In genomic region chr5:102307232-102307631, GRCh38 we compare ENCODE assay signal across 30 cellular contexts. TPM values are rescaled to one million over a fixed set of nuclear protein-coding genes. Genes with fewer than 3 reads are reported as not detected.
A peak's percentile ranks its signal among the peaks of the same experiment; 100 is the strongest.
DNase-seq lines count a peak whose midpoint lies in the region; ATAC-seq and TF ChIP-seq lines count a peak whose summit lies in the region.
"Had no signal": no experiment of that assay in that cellular context is flagged by ENCODE, and none has a peak within 500 bp of the region (broad histone marks: within the 10 kb centered on the region; RNA-seq: fewer than 3 reads in every experiment).

No MANE protein-coding gene starts in this region.

- BruUV-seq in MCF 10A (replicated peaks; lab: Mats Ljungman, UMichigan), result no TSS peak

- no peak overlapping the region for H3K27ac Mint-ChIP-seq in MCF 10A (ENCODE audit: low read depth, unreplicated experiment)
- H3K27ac Mint-ChIP-seq: activated CD4-positive, alpha-beta T cell treated with anti-CD3 and anti-CD28 coated beads for 36 hours; activated T-cell treated with anti-CD3 and anti-CD28 coated beads, Interleukin-2, amount 50 U/mL, for 24 hours; CD4-positive, alpha-beta memory T cell; H9; natural killer cell treated with Interleukin-12 subunit alpha and Interleukin-12 subunit beta and Interleukin-15 and Interleukin-18, amount 100 ng/mL, for 72 hours; T-helper 2 cell treated with Interferon-gamma antibody and Interleukin-4, amounts not matched to agents 5 μg/mL and 100 μg/mL, for 36 hours had no signal

- DNase-seq in DMS 273 treated with DMSO at 0.1 percent for 48 hours (lab: John Stamatoyannopoulos, UW) (peak; percentile 61), NCI-H524 treated with DMSO at 0.1 percent for 48 hours (lab: John Stamatoyannopoulos, UW) (peak; percentile 61), gastrocnemius medialis (no peak), MCF 10A (ENCODE audit: unreplicated experiment) (no peak), WERI-Rb-1 (no peak)
- DNase-seq: activated CD4-positive, alpha-beta T cell treated with anti-CD3 and anti-CD28 coated beads for 36 hours; activated T-cell treated with anti-CD3 and anti-CD28 coated beads, Interleukin-2, amount 50 U/mL, for 24 hours; AML-193; CD4-positive, alpha-beta memory T cell; cerebellar nuclear complex; dorsolateral prefrontal cortex; H9; left cardiac atrium; mucosa of descending colon; NCI-H1048; NCI-H187; NCI-H2227 treated with DMSO at 0.1 percent for 48 hours; OCI-M1; Right ventricle myocardium superior; stimulated activated naive CD8-positive, alpha-beta T cell treated with anti-CD3 and anti-CD28 coated beads, Interleukin-15, Interleukin-2, amounts not matched to agents 100 U/mL and 50 U/mL, for 24 hours had no signal

- H3K27me3 ChIP-seq in gastrocnemius medialis (no peaks in the 10 kb centered on the region), WERI-Rb-1 (ENCODE audit: insufficient read depth, low read depth, severe bottlenecking) (no peaks in the 10 kb centered on the region)
- H3K27me3 ChIP-seq: dorsolateral prefrontal cortex, hepatocyte, vagina had no signal

- intact Hi-C loops in gastrocnemius medialis (cut with DNase I; ENCODE audit: low total_unique reads), result no loop called here
- intact Hi-C loops in MCF 10A (cut with micrococcal nuclease), result no loop called here

- TF ChIP-seq POLR2A in gastrocnemius medialis (IDR thresholded peaks at IDR 0.05), result no peak

- H3K27me3 Mint-ChIP-seq in MCF 10A (ENCODE audit: insufficient read depth, unreplicated experiment), result no peaks in the 10 kb centered on the region
- H3K27me3 Mint-ChIP-seq: activated CD4-positive, alpha-beta T cell treated with anti-CD3 and anti-CD28 coated beads for 36 hours; activated T-cell treated with anti-CD3 and anti-CD28 coated beads, Interleukin-2, amount 50 U/mL, for 24 hours; CD4-positive, alpha-beta memory T cell; natural killer cell treated with Interleukin-12 subunit alpha and Interleukin-12 subunit beta and Interleukin-15 and Interleukin-18, amount 100 ng/mL, for 72 hours had no signal

- ATAC-seq in GM19372 (IDR thresholded peaks at IDR 0.05; ENCODE audit: low read depth, unreplicated experiment) (peak; percentile 58), HG02852 (IDR thresholded peaks at IDR 0.05; ENCODE audit: unreplicated experiment) (peak; percentile 61), gastrocnemius medialis (no peak), HG03565 (IDR thresholded peaks at IDR 0.05; ENCODE audit: unreplicated experiment) (no peak)
- ATAC-seq: A549; activated CD4-positive, alpha-beta T cell treated with anti-CD3 and anti-CD28 coated beads for 36 hours; left cardiac atrium; mucosa of descending colon; natural killer cell treated with Interleukin-12 subunit alpha and Interleukin-12 subunit beta and Interleukin-15 and Interleukin-18, amount 100 ng/mL, for 72 hours; stimulated activated naive CD8-positive, alpha-beta T cell treated with anti-CD3 and anti-CD28 coated beads, Interleukin-15, Interleukin-2, amounts not matched to agents 100 U/mL and 50 U/mL, for 24 hours had no signal

- no peak for TF ChIP-seq CTCF in gastrocnemius medialis (IDR thresholded peaks at IDR 0.05 in 4 of 5, conservative IDR thresholded peaks at IDR 0.05 in 1 of 5)
- no peak for TF ChIP-seq CTCF in MCF 10A (IDR thresholded peaks at IDR 0.05; ENCODE audit: unreplicated experiment)
- TF ChIP-seq CTCF in WERI-Rb-1 (IDR thresholded peaks at IDR 0.05; ENCODE audit: low read depth, low read length), result no peak

- no peaks in the 10 kb centered on the region for H3K36me3 ChIP-seq in gastrocnemius medialis
- no peaks in the 10 kb centered on the region for H3K36me3 ChIP-seq in WERI-Rb-1
- H3K36me3 ChIP-seq: thoracic aorta, vagina had no signal

- no peaks in the 10 kb centered on the region for H3K4me1 Mint-ChIP-seq in MCF 10A (ENCODE audit: insufficient read depth, unreplicated experiment)
- H3K4me1 Mint-ChIP-seq: activated CD4-positive, alpha-beta T cell treated with anti-CD3 and anti-CD28 coated beads for 36 hours; CD4-positive, alpha-beta memory T cell; H9 had no signal

- no peaks in the 10 kb centered on the region for H3K36me3 Mint-ChIP-seq in MCF 10A (ENCODE audit: insufficient read depth, unreplicated experiment)
- H3K36me3 Mint-ChIP-seq: CD4-positive, alpha-beta memory T cell; natural killer cell treated with Interleukin-12 subunit alpha and Interleukin-12 subunit beta and Interleukin-15 and Interleukin-18, amount 100 ng/mL, for 72 hours had no signal

- no peaks in the 10 kb centered on the region for H3K9me3 ChIP-seq in gastrocnemius medialis
- H3K9me3 ChIP-seq in WERI-Rb-1 (ENCODE audit: severe bottlenecking), result no peaks in the 10 kb centered on the region
- H3K9me3 ChIP-seq: A549, mucosa of descending colon, thoracic aorta, vagina had no signal

- in situ Hi-C loops in gastrocnemius medialis (cut with MboI; ENCODE audit: low sequenced_read_pairs in 4 of 4), result no loop called here

- H3K9me3 Mint-ChIP-seq in MCF 10A (ENCODE audit: unreplicated experiment), result no peaks in the 10 kb centered on the region
- H3K9me3 Mint-ChIP-seq: activated T-cell treated with anti-CD3 and anti-CD28 coated beads, Interleukin-2, amount 50 U/mL, for 24 hours; CD4-positive, alpha-beta memory T cell; natural killer cell treated with Interleukin-12 subunit alpha and Interleukin-12 subunit beta and Interleukin-15 and Interleukin-18, amount 100 ng/mL, for 72 hours; T-helper 2 cell treated with Interferon-gamma antibody and Interleukin-4, amounts not matched to agents 5 μg/mL and 100 μg/mL, for 36 hours had no signal

- CTCF ChIA-PET in MCF 10A (lab: Yijun Ruan, JAX), result interaction anchor here (0.8 to 0.9 kb wide), 2 partner anchors 9 to 365 kb away, joined by 3 read pairs; no protein-coding TSS in a partner anchor

- POLR2A ChIA-PET in MCF 10A (lab: Yijun Ruan, JAX), result no interaction called here

- no peaks in the 10 kb centered on the region for H3K4me1 ChIP-seq in gastrocnemius medialis
- H3K4me1 ChIP-seq: A549, vagina had no signal

- H3K4me3 Mint-ChIP-seq in MCF 10A (ENCODE audit: unreplicated experiment), result no peak overlapping the region
- H3K4me3 Mint-ChIP-seq: activated CD4-positive, alpha-beta T cell treated with anti-CD3 and anti-CD28 coated beads for 36 hours; activated T-cell treated with anti-CD3 and anti-CD28 coated beads, Interleukin-2, amount 50 U/mL, for 24 hours; CD4-positive, alpha-beta memory T cell; H9; natural killer cell treated with Interleukin-12 subunit alpha and Interleukin-12 subunit beta and Interleukin-15 and Interleukin-18, amount 100 ng/mL, for 72 hours; T-helper 2 cell treated with Interferon-gamma antibody and Interleukin-4, amounts not matched to agents 5 μg/mL and 100 μg/mL, for 36 hours had no signal

- H3K27ac ChIP-seq in gastrocnemius medialis (no peak overlapping the region), WERI-Rb-1 (no peak overlapping the region)
- H3K27ac ChIP-seq: A549, dorsolateral prefrontal cortex, hepatocyte, thoracic aorta, vagina had no signal

- H3K4me3 ChIP-seq in gastrocnemius medialis (no peak overlapping the region), WERI-Rb-1 (ENCODE audit: low read depth, low read length) (no peak overlapping the region)
- H3K4me3 ChIP-seq: A549, dorsolateral prefrontal cortex, hepatocyte, mucosa of descending colon, thoracic aorta, vagina had no signal

RNA-seq across cellular contexts. Expression of gene SLCO4C1, which starts 11.1 kb away (rescaled TPM):
- total RNA-seq in gastrocnemius medialis (not detected), MCF 10A (2022) (not detected in 2 replicates)
- total RNA-seq: lung microvascular endothelial cell, vagina had no signal

Comparison
In these comparisons a context has a peak if more than half of its experiments do, and no peak if none do; other contexts are left out.
1. DNase-seq: peak in DMS 273 treated with DMSO at 0.1 percent for 48 hours (single experiment) and NCI-H524 treated with DMSO at 0.1 percent for 48 hours (single experiment); none in gastrocnemius medialis (0 of 2), MCF 10A (single experiment) and WERI-Rb-1 (single experiment).
2. ATAC-seq: peak in GM19372 (single experiment) and HG02852 (single experiment); none in gastrocnemius medialis (0 of 2) and HG03565 (single experiment).